In genomic region chr6:125866433-125866832, GRCh38 we compare ENCODE assay signal across 14 cellular contexts.
"Had no signal": no experiment of that assay in that cellular context is flagged by ENCODE, and none has a peak within 500 bp of the region (broad histone marks: within the 10 kb centered on the region; RNA-seq: fewer than 3 reads in every experiment).

No MANE protein-coding gene starts in this region.

- ATAC-seq: activated CD8-positive, alpha-beta memory T cell treated with anti-CD3 and anti-CD28 coated beads, Interleukin-2, amount 10 ng/mL, durations not matched to agents 7 days and 5 days; gastrocnemius medialis; left ventricle myocardium superior; stimulated activated naive B cell treated with anti-CD40 and anti-IgM and Interleukin-4, amounts not matched to agents 10 μg/mL and 1 μg/mL and 100 μg/mL, for 72 hours; upper lobe of right lung had no signal

- DNase-seq: activated B cell treated with CpG ODN at 0.5 μM for 24 hours; activated CD4-positive, alpha-beta memory T cell treated with anti-CD3 and anti-CD28 coated beads for 36 hours; activated CD4-positive, alpha-beta T cell treated with anti-CD3 and anti-CD28 coated beads for 4 hours; activated CD8-positive, alpha-beta memory T cell treated with anti-CD3 and anti-CD28 coated beads, Interleukin-2, amount 10 ng/mL, durations not matched to agents 7 days and 5 days; amniotic stem cell; effector CD4-positive, alpha-beta T cell; gastrocnemius medialis; head of caudate nucleus; immature natural killer cell; kidney glomerular epithelial cell; left ventricle myocardium superior; naive B cell; stimulated activated naive B cell treated with anti-CD40 and anti-IgM and Interleukin-4, amounts not matched to agents 10 μg/mL and 1 μg/mL and 100 μg/mL, for 72 hours; upper lobe of right lung had no signal
